In the genomic region with DNA sequence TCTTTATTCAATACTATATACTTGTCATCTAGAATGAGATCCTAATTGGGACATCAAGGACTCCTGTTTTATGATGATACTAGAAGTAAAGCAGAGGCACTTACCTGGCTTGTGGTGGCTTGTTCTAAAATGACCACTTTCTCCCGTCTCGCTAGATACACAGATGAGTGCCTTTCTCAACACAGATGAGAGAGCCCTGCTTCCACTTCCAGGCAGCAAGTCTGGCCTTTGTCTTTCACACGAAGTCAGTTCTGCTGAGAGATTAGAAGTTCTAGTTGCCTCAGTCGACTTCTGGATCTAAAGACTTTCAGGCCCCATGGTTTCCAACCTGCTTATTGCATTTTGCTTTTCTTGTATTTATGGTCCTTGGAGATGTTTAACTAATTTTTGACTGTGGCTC, we compare ENCODE assay signal across 24 cellular contexts.
"Had no signal": no experiment of that assay in that cellular context is flagged by ENCODE, and none has a peak within 500 bp of the region (broad histone marks: within the 10 kb centered on the region; RNA-seq: fewer than 3 reads in every experiment).

No MANE protein-coding gene starts in this region.

- H3K36me3 Mint-ChIP-seq: neural progenitor cell had no signal

- H3K9me3 ChIP-seq: esophagus muscularis mucosa, gastroesophageal sphincter, pancreas, psoas muscle, sigmoid colon, stomach, thoracic aorta, transverse colon had no signal

- H3K4me1 ChIP-seq: neural progenitor cell, pancreas, psoas muscle, sigmoid colon had no signal

- H3K36me3 ChIP-seq: esophagus muscularis mucosa, gastroesophageal sphincter, neural progenitor cell, pancreas, sigmoid colon, stomach, thoracic aorta, transverse colon had no signal

- H3K4me3 ChIP-seq: esophagus muscularis mucosa, gastroesophageal sphincter, hepatocyte, neural progenitor cell, pancreas, psoas muscle, sigmoid colon, skin epidermis, stomach, thoracic aorta, transverse colon had no signal

- H3K4me1 Mint-ChIP-seq: natural killer cell had no signal

- H3K27me3 ChIP-seq: esophagus muscularis mucosa, gastroesophageal sphincter, hepatocyte, neural progenitor cell, pancreas, sigmoid colon, stomach, transverse colon had no signal

- H3K27ac ChIP-seq: epithelial cell of prostate, esophagus muscularis mucosa, gastroesophageal sphincter, hepatocyte, neural progenitor cell, pancreas, psoas muscle, sigmoid colon, skin epidermis, stomach, thoracic aorta, transverse colon had no signal

- H3K9me3 Mint-ChIP-seq: dendritic cell treated with granulocyte-macrophage colony-stimulating factor and Interleukin-4, amounts not matched to agents 40 ng/mL and 50 ng/mL, for 4 days; effector memory CD8-positive, alpha-beta T cell; neural progenitor cell had no signal

- H3K4me3 Mint-ChIP-seq: dendritic cell treated with granulocyte-macrophage colony-stimulating factor and Interleukin-4, amounts not matched to agents 40 ng/mL and 50 ng/mL, for 4 days; effector memory CD8-positive, alpha-beta T cell; natural killer cell; neural progenitor cell had no signal

- H3K27ac Mint-ChIP-seq: dendritic cell treated with granulocyte-macrophage colony-stimulating factor and Interleukin-4, amounts not matched to agents 40 ng/mL and 50 ng/mL, for 4 days; effector memory CD8-positive, alpha-beta T cell; natural killer cell; neural progenitor cell had no signal

- DNase-seq: cerebellar nuclear complex; effector memory CD8-positive, alpha-beta T cell; glutamatergic neuron; left colon; mammary epithelial cell; natural killer cell; nucleus accumbens; pancreas; psoas muscle; retina; sigmoid colon; stimulated activated CD4-positive, alpha-beta T cell treated with anti-CD3 and anti-CD28 coated beads, Interleukin-12 subunit alpha, Interleukin-12 subunit beta, amount 100 ng/mL, for 4 hours; stimulated activated naive CD4-positive, alpha-beta T cell; stomach; substantia nigra; transverse colon had no signal

- ATAC-seq: effector memory CD8-positive, alpha-beta T cell; gastroesophageal sphincter; left colon; natural killer cell; pancreas; psoas muscle had no signal

- H3K27me3 Mint-ChIP-seq: dendritic cell treated with granulocyte-macrophage colony-stimulating factor and Interleukin-4, amounts not matched to agents 40 ng/mL and 50 ng/mL, for 4 days had no signal
